ENCODE assay signal across 14 cellular contexts in the genomic region with DNA sequence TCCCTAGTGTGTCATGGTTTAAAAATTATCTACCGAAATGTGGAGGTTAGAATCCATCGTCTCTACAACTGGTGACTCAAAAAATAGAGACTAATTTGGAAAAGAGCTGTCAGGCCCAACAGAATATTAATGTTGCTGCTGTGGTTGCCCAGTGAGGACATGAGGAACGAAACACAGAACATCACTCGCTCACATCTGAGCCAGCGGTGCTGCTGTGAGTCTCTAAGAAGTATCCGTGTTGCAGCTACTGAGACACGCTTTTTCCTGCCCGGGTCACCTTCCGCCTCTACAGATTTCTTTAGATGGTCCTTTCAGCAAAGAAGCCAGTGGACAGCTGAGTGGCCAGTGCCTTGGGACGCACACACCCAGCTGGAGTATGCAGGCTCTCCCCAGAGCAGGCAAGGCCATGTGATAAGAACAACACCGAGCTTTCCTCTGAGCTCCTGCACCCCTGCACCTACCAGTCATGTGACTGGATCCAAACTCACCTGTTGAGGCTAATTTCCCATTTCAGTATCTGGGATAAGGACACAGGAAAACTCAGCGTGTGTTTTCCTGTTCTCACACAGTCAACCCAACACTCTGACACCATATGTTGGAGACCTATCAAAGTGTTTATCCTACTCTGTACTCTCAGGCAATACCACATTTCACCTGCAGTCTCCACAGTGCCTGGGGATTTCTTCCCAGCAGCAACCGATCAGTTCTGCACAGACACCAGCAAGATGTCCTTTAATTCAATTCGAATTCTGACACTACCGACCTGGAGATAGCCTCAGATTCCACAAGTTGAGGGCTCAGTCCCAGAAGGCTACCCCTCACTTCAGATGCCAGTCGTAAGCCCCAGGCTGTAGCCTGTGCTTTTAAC.
"Had no signal": no experiment of that assay in that cellular context is flagged by ENCODE, and none has a peak within 500 bp of the region (broad histone marks: within the 10 kb centered on the region; RNA-seq: fewer than 3 reads in every experiment).

No MANE protein-coding gene starts in this region.

- H3K36me3 ChIP-seq: pancreas, tibial nerve had no signal

- FAIRE-seq: pancreas had no signal

- DNase-seq: activated gamma-delta T cell; activated T-cell treated with anti-CD3 and anti-CD28 coated beads, Interleukin-2, amount 50 U/mL, for 24 hours; amygdala; effector memory CD4-positive, alpha-beta T cell; hypothalamus; pancreas; retina; stimulated activated CD4-positive, alpha-beta T cell treated with anti-CD3 and anti-CD28 coated beads, Interleukin-4, amount 100 ng/mL, for 4 hours had no signal

- H3K4me3 Mint-ChIP-seq: activated naive CD8-positive, alpha-beta T cell; activated T-cell treated with anti-CD3 and anti-CD28 coated beads, Interleukin-2, amount 50 U/mL, for 24 hours; brain had no signal

- H3K27me3 ChIP-seq: pancreas, tibial nerve had no signal

- H3K27ac Mint-ChIP-seq: activated naive CD8-positive, alpha-beta T cell; activated T-cell treated with anti-CD3 and anti-CD28 coated beads, Interleukin-2, amount 50 U/mL, for 24 hours; brain had no signal

- H3K4me1 ChIP-seq: pancreas, tibial nerve had no signal

- H3K9me3 ChIP-seq: pancreas had no signal

- H3K36me3 Mint-ChIP-seq: brain had no signal

- H3K4me3 ChIP-seq: pancreas, skin epidermis, tibial nerve had no signal

- H3K27me3 Mint-ChIP-seq: activated naive CD8-positive, alpha-beta T cell had no signal

- H3K9me3 Mint-ChIP-seq: activated T-cell treated with anti-CD3 and anti-CD28 coated beads, Interleukin-2, amount 50 U/mL, for 24 hours had no signal

- H3K27ac ChIP-seq: epithelial cell of prostate, pancreas, skin epidermis, tibial nerve had no signal

- ATAC-seq: activated CD4-positive, CD25-positive, alpha-beta regulatory T cell treated with anti-CD3 and anti-CD28 coated beads, Interleukin-2, amount 50 U/mL, for 24 hours; pancreas had no signal
